ENCODE assay signal across 1 cellular context in the genomic region with DNA sequence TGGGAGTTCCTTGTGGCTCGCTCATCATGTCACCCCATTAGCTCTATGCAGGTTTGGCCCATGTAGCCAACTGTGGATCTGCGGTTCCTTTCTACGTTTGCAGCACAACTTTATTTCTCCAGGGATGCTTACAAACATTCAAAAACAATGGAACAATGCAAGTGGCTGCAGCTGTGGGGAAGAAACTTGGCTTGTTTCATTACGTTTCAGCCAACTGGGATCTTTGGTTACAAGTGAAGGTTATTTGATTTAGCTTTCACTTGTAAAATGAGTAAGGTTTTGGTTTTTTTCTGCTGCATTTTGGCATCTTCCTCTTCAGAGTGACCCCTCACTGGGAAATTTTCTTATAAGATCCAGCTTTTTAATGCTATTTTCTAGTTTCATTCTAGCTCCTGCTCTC.
TF ChIP-seq lines count a peak whose summit lies in the region.

No MANE protein-coding gene starts in this region.

TF ChIP-seq in WTC11, 78 proteins besides CTCF, POLR2A, EP300 and RAD21 (continued from another document):
- TF ChIP-seq, protein P1, sequence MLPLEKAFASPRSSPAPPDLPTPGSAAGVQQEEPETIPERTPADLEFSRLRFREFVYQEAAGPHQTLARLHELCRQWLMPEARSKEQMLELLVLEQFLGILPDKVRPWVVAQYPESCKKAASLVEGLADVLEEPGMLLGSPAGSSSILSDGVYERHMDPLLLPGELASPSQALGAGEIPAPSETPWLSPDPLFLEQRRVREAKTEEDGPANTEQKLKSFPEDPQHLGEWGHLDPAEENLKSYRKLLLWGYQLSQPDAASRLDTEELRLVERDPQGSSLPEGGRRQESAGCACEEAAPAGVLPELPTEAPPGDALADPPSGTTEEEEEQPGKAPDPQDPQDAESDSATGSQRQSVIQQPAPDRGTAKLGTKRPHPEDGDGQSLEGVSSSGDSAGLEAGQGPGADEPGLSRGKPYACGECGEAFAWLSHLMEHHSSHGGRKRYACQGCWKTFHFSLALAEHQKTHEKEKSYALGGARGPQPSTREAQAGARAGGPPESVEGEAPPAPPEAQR (CRISPR knock-in tag; IDR thresholded peaks at IDR 0.05) = no peak
- TF ChIP-seq MYBL2 (CRISPR knock-in tag; IDR thresholded peaks at IDR 0.05) = no peak
- no peak for TF ChIP-seq ZNF138 (CRISPR knock-in tag; conservative IDR thresholded peaks at IDR 0.05)
- TF ChIP-seq E2F5 (CRISPR knock-in tag; IDR thresholded peaks at IDR 0.05) = no peak
- TF ChIP-seq TEAD1 (CRISPR knock-in tag; IDR thresholded peaks at IDR 0.05) = no peak
- no peak for TF ChIP-seq SMAD3 (CRISPR knock-in tag; IDR thresholded peaks at IDR 0.05; ENCODE audit: borderline replicate concordance)
- no peak for TF ChIP-seq NFYB (CRISPR knock-in tag; conservative IDR thresholded peaks at IDR 0.05; ENCODE audit: low read depth)
- TF ChIP-seq ESRRA (CRISPR knock-in tag; IDR thresholded peaks at IDR 0.05; ENCODE audit: borderline replicate concordance) = no peak
